In the genomic region with DNA sequence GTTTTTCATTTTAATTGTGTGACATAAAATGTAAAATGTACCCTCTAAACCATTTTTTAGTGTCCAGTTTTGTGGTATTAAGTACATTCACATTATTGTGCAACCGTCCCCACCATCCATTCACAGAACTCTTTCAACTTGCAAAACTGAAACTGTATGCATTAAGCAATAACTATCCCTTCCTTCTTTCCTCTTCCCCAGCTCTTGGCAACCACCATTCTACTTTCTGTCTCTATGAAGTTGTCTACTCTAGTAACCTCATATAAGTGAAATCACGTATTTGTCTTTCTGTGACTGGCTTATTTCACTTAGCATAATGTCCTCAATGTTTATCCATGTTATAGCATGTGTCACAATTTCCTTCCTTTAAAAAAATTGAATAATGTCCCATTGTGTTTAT, we compare ENCODE assay signal across 10 cellular contexts.
A peak's percentile ranks its signal among the peaks of the same experiment; 100 is the strongest.
DNase-seq lines count a peak whose midpoint lies in the region; ATAC-seq and TF ChIP-seq lines count a peak whose summit lies in the region.
"Had no signal": no experiment of that assay in that cellular context is flagged by ENCODE, and none has a peak within 500 bp of the region (broad histone marks: within the 10 kb centered on the region; RNA-seq: fewer than 3 reads in every experiment).

No MANE protein-coding gene starts in this region.

- peaks cover 88% of the 10 kb centered on the region for H4K20me1 ChIP-seq in SK-N-SH (ENCODE audit: insufficient read depth)

- whole genome bisulfite sequencing in SK-N-SH (ENCODE audit: low lambda C conversion rate) = 98% methylated on average over 2 of the region's 2 CpGs

- POLR2A ChIA-PET in SK-N-SH (lab: Yijun Ruan, JAX) = no interaction called here

- no peaks in the 10 kb centered on the region for H3K27me3 Mint-ChIP-seq in activated T-helper 2 cell treated with anti-CD3 and anti-CD28 coated beads, Interferon-gamma antibody, Interleukin-2, Interleukin-4, amounts not matched to agents 10 μg/mL and 5 μg/mL and 100 μg/mL, durations not matched to agents 14 hours and 24 hours and 36 hours (ENCODE audit: low read depth)

- H3K36me3 ChIP-seq in ACC112 (ENCODE audit: insufficient read depth, low read length) (peaks cover 17% of the 10 kb centered on the region), SK-N-SH (replicated peaks in 1 of 2; ENCODE audit: control insufficient read depth in 1 of 2, insufficient read depth in 2 of 2, low read length in 1 of 2) (peaks cover 0 to 31% of the 10 kb centered on the region in 2 experiments)

- peak overlapping the region; percentile 98 for H3K27ac ChIP-seq in ACC112 (ENCODE audit: low read depth, low read length)
- peak overlapping the region in 1 of 2 experiments; percentile 96; a peak in 1 of 4 replicates for H3K27ac ChIP-seq in SK-N-SH (ENCODE audit: low read depth in 2 of 2, low read length in 1 of 2)

- H3K4me3 ChIP-seq in ACC112 (ENCODE audit: low read depth, low read length) = no peak overlapping the region; the same call in 1 of the 2 replicates
- H3K4me3 ChIP-seq in SK-N-SH (ENCODE audit: low read depth in 2 of 2, low read length in 1 of 2) = no peak overlapping the region

- CTCF ChIA-PET in SK-N-SH (lab: Yijun Ruan, JAX) = no interaction called here

- peaks cover 68% of the 10 kb centered on the region for H3K36me3 Mint-ChIP-seq in activated T-helper 2 cell treated with anti-CD3 and anti-CD28 coated beads, Interferon-gamma antibody, Interleukin-2, Interleukin-4, amounts not matched to agents 10 μg/mL and 5 μg/mL and 100 μg/mL, durations not matched to agents 14 hours and 24 hours and 36 hours (ENCODE audit: low read depth)

- no peak overlapping the region for H3K9ac ChIP-seq in SK-N-SH

- H3K4me1 ChIP-seq in ACC112 (ENCODE audit: control insufficient read depth, insufficient read depth, low read length, unreplicated experiment) (peaks cover 53% of the 10 kb centered on the region), SK-N-SH (ENCODE audit: control insufficient read depth in 1 of 2, insufficient read depth in 2 of 2, low read depth in 1 of 2, low read length in 1 of 2) (peaks cover 0 to 18% of the 10 kb centered on the region in 2 experiments; a peak in 2 of 4 replicates)

- H3K79me2 ChIP-seq in ACC112 (ENCODE audit: control insufficient read depth, insufficient read depth, low read length, unreplicated experiment) (peaks cover 93% of the 10 kb centered on the region), SK-N-SH (ENCODE audit: insufficient read depth) (peaks cover 99% of the 10 kb centered on the region)

- H3K4me2 ChIP-seq in SK-N-SH = no peak overlapping the region

- H2AFZ ChIP-seq in ACC112 (ENCODE audit: low read length, unreplicated experiment) = no peak overlapping the region
- H2AFZ ChIP-seq in SK-N-SH (ENCODE audit: low read depth) = no peak overlapping the region

- DNase-seq in activated T-helper 2 cell treated with anti-CD3 and anti-CD28 coated beads, Interferon-gamma antibody, Interleukin-2, Interleukin-4, amounts not matched to agents 10 μg/mL and 5 μg/mL and 100 μg/mL, durations not matched to agents 14 hours and 24 hours and 36 hours (ENCODE audit: low spot score) = no peak
- no peak for DNase-seq in SK-N-SH
- DNase-seq in DMS114 treated with DMSO at 0.1 percent for 48 hours (lab: John Stamatoyannopoulos, UW; ENCODE audit: unreplicated experiment) = no peak
- DNase-seq in activated CD8-positive, alpha-beta memory T cell treated with anti-CD3 and anti-CD28 coated beads for 24 hours = no peak
- DNase-seq: activated naive CD4-positive, alpha-beta T cell treated with anti-CD3 and anti-CD28 coated beads for 36 hours had no signal

- peak overlapping the region; percentile 48 for H3K27ac Mint-ChIP-seq in activated T-helper 2 cell treated with anti-CD3 and anti-CD28 coated beads, Interferon-gamma antibody, Interleukin-2, Interleukin-4, amounts not matched to agents 10 μg/mL and 5 μg/mL and 100 μg/mL, durations not matched to agents 14 hours and 24 hours and 36 hours
- H3K27ac Mint-ChIP-seq: activated naive CD4-positive, alpha-beta T cell treated with anti-CD3 and anti-CD28 coated beads for 36 hours had no signal

- H3K9me3 ChIP-seq in SK-N-SH = no peaks in the 10 kb centered on the region

- ATAC-seq in GM19351 (IDR thresholded peaks at IDR 0.05; ENCODE audit: unreplicated experiment) = peak; percentile 80
- peak; percentile 62 for ATAC-seq in HG03196 (IDR thresholded peaks at IDR 0.05; ENCODE audit: unreplicated experiment)
- no peak for ATAC-seq in activated CD4-positive, CD25-positive, alpha-beta regulatory T cell treated with anti-CD3 and anti-CD28 coated beads, Interleukin-2, amount 50 U/mL, for 24 hours
- ATAC-seq: HCT116 had no signal

- peaks cover 6% of the 10 kb centered on the region for H3K9me3 Mint-ChIP-seq in activated T-helper 2 cell treated with anti-CD3 and anti-CD28 coated beads, Interferon-gamma antibody, Interleukin-2, Interleukin-4, amounts not matched to agents 10 μg/mL and 5 μg/mL and 100 μg/mL, durations not matched to agents 14 hours and 24 hours and 36 hours
- H3K9me3 Mint-ChIP-seq: activated naive CD4-positive, alpha-beta T cell treated with anti-CD3 and anti-CD28 coated beads for 36 hours had no signal

- H3K9me2 ChIP-seq in SK-N-SH = no peaks in the 10 kb centered on the region

- H3K4me3 Mint-ChIP-seq in activated T-helper 2 cell treated with anti-CD3 and anti-CD28 coated beads, Interferon-gamma antibody, Interleukin-2, Interleukin-4, amounts not matched to agents 10 μg/mL and 5 μg/mL and 100 μg/mL, durations not matched to agents 14 hours and 24 hours and 36 hours (ENCODE audit: low read depth) = no peak overlapping the region
- H3K4me3 Mint-ChIP-seq: activated naive CD4-positive, alpha-beta T cell treated with anti-CD3 and anti-CD28 coated beads for 36 hours had no signal

- H3K27me3 ChIP-seq in ACC112 (ENCODE audit: insufficient read depth, low read length) (no peaks in the 10 kb centered on the region), SK-N-SH (ENCODE audit: insufficient read depth) (no peaks in the 10 kb centered on the region)

- no peak for TF ChIP-seq RAD21 in SK-N-SH (IDR thresholded peaks at IDR 0.05; ENCODE audit: low read length)

- TF ChIP-seq CTCF in SK-N-SH (IDR thresholded peaks at IDR 0.05) = no peak

- peaks cover 61% of the 10 kb centered on the region for H3K4me1 Mint-ChIP-seq in activated T-helper 2 cell treated with anti-CD3 and anti-CD28 coated beads, Interferon-gamma antibody, Interleukin-2, Interleukin-4, amounts not matched to agents 10 μg/mL and 5 μg/mL and 100 μg/mL, durations not matched to agents 14 hours and 24 hours and 36 hours (ENCODE audit: low read depth)

- H3F3A ChIP-seq in SK-N-SH (replicated peaks; ENCODE audit: insufficient read depth) = peaks cover 39% of the 10 kb centered on the region

- intact Hi-C loops in activated T-helper 2 cell treated with anti-CD3 and anti-CD28 coated beads, Interferon-gamma antibody, Interleukin-2, Interleukin-4, amounts not matched to agents 10 μg/mL and 5 μg/mL and 100 μg/mL, durations not matched to agents 14 hours and 24 hours and 36 hours (cut with micrococcal nuclease) = no loop called here

- TF ChIP-seq EP300 in SK-N-SH (IDR thresholded peaks at IDR 0.05; ENCODE audit: borderline replicate concordance in 1 of 2, low read depth in 1 of 2, low read length in 1 of 2) = no peak

TF ChIP-seq in SK-N-SH, 30 proteins besides CTCF, POLR2A, EP300 and RAD21 (continues in another document):
- no peak for TF ChIP-seq TEAD4 (IDR thresholded peaks at IDR 0.05; ENCODE audit: borderline replicate concordance, insufficient read depth)
- TF ChIP-seq FOXM1 (IDR thresholded peaks at IDR 0.05; ENCODE audit: low read depth) = no peak
- no peak for TF ChIP-seq YY1 (IDR thresholded peaks at IDR 0.05; ENCODE audit: low read depth)
- no peak for TF ChIP-seq POLR2AphosphoS5 (IDR thresholded peaks at IDR 0.05; ENCODE audit: low read depth, low read length)
- TF ChIP-seq, protein P1, sequence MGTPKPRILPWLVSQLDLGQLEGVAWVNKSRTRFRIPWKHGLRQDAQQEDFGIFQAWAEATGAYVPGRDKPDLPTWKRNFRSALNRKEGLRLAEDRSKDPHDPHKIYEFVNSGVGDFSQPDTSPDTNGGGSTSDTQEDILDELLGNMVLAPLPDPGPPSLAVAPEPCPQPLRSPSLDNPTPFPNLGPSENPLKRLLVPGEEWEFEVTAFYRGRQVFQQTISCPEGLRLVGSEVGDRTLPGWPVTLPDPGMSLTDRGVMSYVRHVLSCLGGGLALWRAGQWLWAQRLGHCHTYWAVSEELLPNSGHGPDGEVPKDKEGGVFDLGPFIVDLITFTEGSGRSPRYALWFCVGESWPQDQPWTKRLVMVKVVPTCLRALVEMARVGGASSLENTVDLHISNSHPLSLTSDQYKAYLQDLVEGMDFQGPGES (IDR thresholded peaks at IDR 0.05; ENCODE audit: low read depth, low read length) = no peak
- TF ChIP-seq NRF1 (IDR thresholded peaks at IDR 0.05; ENCODE audit: low read depth, low read length) = no peak
- no peak for TF ChIP-seq RFX5 (IDR thresholded peaks at IDR 0.05; ENCODE audit: low read length)
- TF ChIP-seq FOSL2 (IDR thresholded peaks at IDR 0.05; ENCODE audit: borderline replicate concordance, low read depth) = no peak
- TF ChIP-seq, protein P2, sequence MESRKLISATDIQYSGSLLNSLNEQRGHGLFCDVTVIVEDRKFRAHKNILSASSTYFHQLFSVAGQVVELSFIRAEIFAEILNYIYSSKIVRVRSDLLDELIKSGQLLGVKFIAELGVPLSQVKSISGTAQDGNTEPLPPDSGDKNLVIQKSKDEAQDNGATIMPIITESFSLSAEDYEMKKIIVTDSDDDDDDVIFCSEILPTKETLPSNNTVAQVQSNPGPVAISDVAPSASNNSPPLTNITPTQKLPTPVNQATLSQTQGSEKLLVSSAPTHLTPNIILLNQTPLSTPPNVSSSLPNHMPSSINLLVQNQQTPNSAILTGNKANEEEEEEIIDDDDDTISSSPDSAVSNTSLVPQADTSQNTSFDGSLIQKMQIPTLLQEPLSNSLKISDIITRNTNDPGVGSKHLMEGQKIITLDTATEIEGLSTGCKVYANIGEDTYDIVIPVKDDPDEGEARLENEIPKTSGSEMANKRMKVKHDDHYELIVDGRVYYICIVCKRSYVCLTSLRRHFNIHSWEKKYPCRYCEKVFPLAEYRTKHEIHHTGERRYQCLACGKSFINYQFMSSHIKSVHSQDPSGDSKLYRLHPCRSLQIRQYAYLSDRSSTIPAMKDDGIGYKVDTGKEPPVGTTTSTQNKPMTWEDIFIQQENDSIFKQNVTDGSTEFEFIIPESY (IDR thresholded peaks at IDR 0.05; ENCODE audit: borderline replicate concordance, low read depth) = no peak
- TF ChIP-seq, protein P3, sequence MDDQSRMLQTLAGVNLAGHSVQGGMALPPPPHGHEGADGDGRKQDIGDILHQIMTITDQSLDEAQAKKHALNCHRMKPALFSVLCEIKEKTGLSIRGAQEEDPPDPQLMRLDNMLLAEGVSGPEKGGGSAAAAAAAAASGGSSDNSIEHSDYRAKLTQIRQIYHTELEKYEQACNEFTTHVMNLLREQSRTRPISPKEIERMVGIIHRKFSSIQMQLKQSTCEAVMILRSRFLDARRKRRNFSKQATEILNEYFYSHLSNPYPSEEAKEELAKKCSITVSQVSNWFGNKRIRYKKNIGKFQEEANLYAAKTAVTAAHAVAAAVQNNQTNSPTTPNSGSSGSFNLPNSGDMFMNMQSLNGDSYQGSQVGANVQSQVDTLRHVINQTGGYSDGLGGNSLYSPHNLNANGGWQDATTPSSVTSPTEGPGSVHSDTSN (IDR thresholded peaks at IDR 0.05) = no peak
- TF ChIP-seq RXRA (IDR thresholded peaks at IDR 0.05; ENCODE audit: borderline replicate concordance, low read depth) = no peak

Comparison
In these comparisons a context has a peak if more than half of its experiments do, and no peak if none do; other contexts are left out.
1. ATAC-seq: peak in GM19351 (single experiment) and HG03196 (single experiment); none in activated CD4-positive, CD25-positive, alpha-beta regulatory T cell treated with anti-CD3 and anti-CD28 coated beads, Interleukin-2, amount 50 U/mL, for 24 hours (0 of 2).